In the genomic region with DNA sequence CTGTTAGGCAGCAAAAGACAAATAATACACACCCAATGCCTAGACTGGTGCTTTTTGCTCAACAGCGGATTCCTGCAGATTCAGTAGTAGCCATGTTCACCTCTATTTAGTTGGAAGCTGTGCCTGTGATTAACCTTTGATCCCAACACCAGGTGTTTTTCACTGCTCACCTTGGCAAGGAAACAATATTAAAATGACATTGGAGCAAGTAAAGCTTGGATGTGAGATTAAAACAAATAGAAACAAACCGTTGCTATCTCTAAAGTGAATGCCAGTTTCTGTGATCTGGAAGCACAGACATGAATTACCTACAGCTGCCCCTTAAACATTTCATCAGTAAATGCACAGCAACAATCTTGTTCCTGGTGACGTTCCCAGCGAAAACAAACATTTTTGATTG, we compare ENCODE assay signal across 29 cellular contexts. TPM values are rescaled to one million over a fixed set of nuclear protein-coding genes. Genes with fewer than 3 reads are reported as not detected.
DNase-seq lines count a peak whose midpoint lies in the region; FAIRE-seq and TF ChIP-seq lines count a peak whose summit lies in the region.
"Had no signal": no experiment of that assay in that cellular context is flagged by ENCODE, and none has a peak within 500 bp of the region (broad histone marks: within the 10 kb centered on the region; RNA-seq: fewer than 3 reads in every experiment).

No MANE protein-coding gene starts in this region.

- H3K23ac ChIP-seq in H1 (ENCODE audit: insufficient read length): no peak overlapping the region
- H3K23ac ChIP-seq in mesendoderm (ENCODE audit: low read length): no peak overlapping the region

- H3K4ac ChIP-seq in H1 (replicated peaks; ENCODE audit: insufficient read length, low read depth, low read length) (no peak overlapping the region), mesendoderm (ENCODE audit: low read depth, low read length) (no peak overlapping the region)

- TF ChIP-seq POLR2A in GM12892 (IDR thresholded peaks at IDR 0.05; ENCODE audit: low read depth, low read length) (no peak), H1 (IDR thresholded peaks at IDR 0.05; ENCODE audit: control extremely low read depth in 1 of 2, low read depth in 2 of 2, low read length in 2 of 2) (no peak)

- POLR2A ChIA-PET in H1 (lab: Charles Lee; ENCODE audit: partially characterized antibody): interaction anchor here (1.5 kb wide), 1 partner anchor 16 kb away, joined by 3 read pairs; no protein-coding TSS in a partner anchor
- POLR2A ChIA-PET in SK-N-SH (lab: Yijun Ruan, JAX): no interaction called here

- 85% methylated on average over 4 of the region's 4 CpGs; no CpG with 5 or more reads in 1 of the 2 experiments for WGBS in H1 (ENCODE audit: extremely low coverage in 1 of 2, insufficient coverage in 1 of 2, insufficient read length in 1 of 2, insufficient replicate concordance in 2 of 2, low coverage in 1 of 2, low lambda C conversion rate in 2 of 2, missing lambda C conversion rate in 1 of 2), 2 experiments
- no CpG with 5 or more reads among the region's 4 CpGs for WGBS in mesendoderm (ENCODE audit: extremely low coverage, insufficient coverage, low lambda C conversion rate)
- 49% methylated on average over 4 of the region's 4 CpGs for WGBS in SK-N-SH (ENCODE audit: low lambda C conversion rate)

- H3K14ac ChIP-seq in H1 (ENCODE audit: insufficient read length): no peak overlapping the region

- H2AFZ ChIP-seq in H1 (ENCODE audit: low read length) (no peak overlapping the region), SK-N-SH (ENCODE audit: low read depth) (no peak overlapping the region)
- H2AFZ ChIP-seq: GM23248, PC-9 had no signal

- peak overlapping the region; percentile 78 for H2BK120ac ChIP-seq in H1 (replicated peaks; ENCODE audit: low read depth, low read length)
- no peak overlapping the region for H2BK120ac ChIP-seq in mesendoderm (ENCODE audit: low read depth, low read length)

- no peak for TF ChIP-seq RAD21 in H1 (IDR thresholded peaks at IDR 0.05 in 1 of 2, conservative IDR thresholded peaks at IDR 0.05 in 1 of 2; ENCODE audit: low read depth in 2 of 2, low read length in 2 of 2)
- no peak for TF ChIP-seq RAD21 in SK-N-SH (IDR thresholded peaks at IDR 0.05; ENCODE audit: low read length)

- no peak overlapping the region for H4K5ac ChIP-seq in H1 (ENCODE audit: insufficient read length, low read depth, low read length)
- H4K5ac ChIP-seq in mesendoderm (ENCODE audit: low read length): no peak overlapping the region

- H4K91ac ChIP-seq in H1 (replicated peaks; ENCODE audit: insufficient read length, low read length): peak overlapping the region; percentile 27

- DNase-seq in COLO668 (lab: John Stamatoyannopoulos, UW; ENCODE audit: unreplicated experiment): peak; percentile 55
- no peak for DNase-seq in GM12892 (ENCODE audit: insufficient read length)
- DNase-seq in H1 (ENCODE audit: low read depth in 1 of 2, low spot score in 2 of 2): no peak
- DNase-seq in mesendoderm: no peak
- no peak for DNase-seq in activated CD8-positive, alpha-beta memory T cell treated with anti-CD3 and anti-CD28 coated beads, Interleukin-2, amount 50 U/mL, for 4 hours
- DNase-seq in SK-N-SH: no peak
- no peak for DNase-seq in NCI-H510A (lab: John Stamatoyannopoulos, UW)
- no peak for DNase-seq in SIG-M5 treated with dmso at 0.1 percent for 504 hours (lab: John Stamatoyannopoulos, UW; ENCODE audit: unreplicated experiment)
- DNase-seq: CD4-positive, CD25-positive, alpha-beta regulatory T cell; DMS79 treated with DMSO at 0.1 percent for 48 hours; GF-D8; GM23248; H9; IMR-90; KG1; MM.1S; NCI-H2029; NCI-H446 treated with DMSO at 0.1 percent for 48 hours; NCI-H774; PC-9; T-cell had no signal

- H3K36me3 ChIP-seq in H1 (ENCODE audit: control insufficient read depth in 2 of 4, insufficient read depth in 4 of 4, low read length in 3 of 4) (no peaks in the 10 kb centered on the region), mesendoderm (ENCODE audit: control insufficient read depth, insufficient read depth, low read length) (no peaks in the 10 kb centered on the region), SK-N-SH (replicated peaks in 1 of 2; ENCODE audit: control insufficient read depth in 1 of 2, insufficient read depth in 2 of 2, low read length in 1 of 2) (no peaks in the 10 kb centered on the region)
- H3K36me3 ChIP-seq: BLaER1, SJSA1 had no signal

- H3K9ac ChIP-seq in H1 (replicated peaks in 1 of 4; ENCODE audit: extremely low read depth in 1 of 4, low read depth in 3 of 4, low read length in 3 of 4): no peak overlapping the region
- no peak overlapping the region for H3K9ac ChIP-seq in mesendoderm (ENCODE audit: low read length)
- H3K9ac ChIP-seq in SK-N-SH: no peak overlapping the region
- H3K9ac ChIP-seq: BLaER1, GM23248 had no signal

- H3K27me3 ChIP-seq in H1 (replicated peaks in 1 of 4; ENCODE audit: control insufficient read depth in 3 of 4, extremely low read depth in 1 of 4, insufficient read depth in 3 of 4, low read length in 3 of 4) (no peaks in the 10 kb centered on the region), mesendoderm (ENCODE audit: insufficient read depth, low read length, poor library complexity) (no peaks in the 10 kb centered on the region), SK-N-SH (ENCODE audit: insufficient read depth) (no peaks in the 10 kb centered on the region)
- H3K27me3 ChIP-seq: SJSA1 had no signal

- H2BK15ac ChIP-seq in H1 (ENCODE audit: low read length) (no peak overlapping the region), mesendoderm (replicated peaks; ENCODE audit: low read depth) (peak overlapping the region; percentile 57)

- H3K79me2 ChIP-seq in H1 (ENCODE audit: control insufficient read depth in 1 of 2, insufficient read depth in 2 of 2, low read length in 2 of 2): no peaks in the 10 kb centered on the region
- no peaks in the 10 kb centered on the region for H3K79me2 ChIP-seq in mesendoderm (ENCODE audit: control insufficient read depth, insufficient read depth, low read length)
- H3K79me2 ChIP-seq in SK-N-SH (ENCODE audit: insufficient read depth): no peaks in the 10 kb centered on the region

- FAIRE-seq in GM12892 (lab: Jason Lieb, UNC): peak; percentile 62
- no peak for FAIRE-seq in H1 (lab: Jason Lieb, UNC)
- FAIRE-seq: A204.1, D721Med, GM12891, GM18507 had no signal

- H3F3A ChIP-seq in SK-N-SH (replicated peaks; ENCODE audit: insufficient read depth): no peaks in the 10 kb centered on the region

- H3K79me1 ChIP-seq in H1 (ENCODE audit: low read depth, low read length) (no peaks in the 10 kb centered on the region), mesendoderm (ENCODE audit: low read length) (no peaks in the 10 kb centered on the region)

- H3K4me2 ChIP-seq in H1 (ENCODE audit: insufficient read depth in 1 of 2, low read depth in 2 of 2, low read length in 2 of 2): no peak overlapping the region
- H3K4me2 ChIP-seq in mesendoderm (ENCODE audit: low read length): no peak overlapping the region
- no peak overlapping the region for H3K4me2 ChIP-seq in SK-N-SH
- H3K4me2 ChIP-seq: BLaER1, PC-9 had no signal

- CTCF ChIA-PET in H1 (lab: Charles Lee; ENCODE audit: partially characterized antibody) (no interaction called here), SK-N-SH (lab: Yijun Ruan, JAX) (interaction anchor here (1.3 kb wide), 1 partner anchor 9 kb away, joined by 5 read pairs; no protein-coding TSS in a partner anchor)

- TF ChIP-seq EP300 in H1 (IDR thresholded peaks at IDR 0.05; ENCODE audit: borderline replicate concordance in 1 of 2, low read depth in 2 of 2, low read length in 2 of 2) (no peak), SK-N-SH (IDR thresholded peaks at IDR 0.05; ENCODE audit: borderline replicate concordance in 1 of 2, low read depth in 1 of 2, low read length in 1 of 2) (no peak)

- H3K56ac ChIP-seq in H1 (replicated peaks; ENCODE audit: insufficient read length, low read depth, low read length): no peak overlapping the region
- H3K56ac ChIP-seq in mesendoderm (ENCODE audit: low read length): no peak overlapping the region

- H2BK12ac ChIP-seq in H1 (ENCODE audit: low read depth, low read length): no peak overlapping the region

- no peaks in the 10 kb centered on the region for H3K9me3 ChIP-seq in H1 (ENCODE audit: insufficient read depth in 2 of 2, low read depth in 1 of 2, low read length in 1 of 2)
- H3K9me3 ChIP-seq in SK-N-SH: no peaks in the 10 kb centered on the region
- H3K9me3 ChIP-seq: BLaER1, SJSA1 had no signal

- H2BK20ac ChIP-seq in H1 (ENCODE audit: low read length): peak overlapping the region; percentile 72; the same call in 1 of the 2 replicates

- H3K18ac ChIP-seq in H1 (ENCODE audit: extremely low read depth, low read length) (no peak overlapping the region), mesendoderm (ENCODE audit: low read length) (no peak overlapping the region)

- no peak overlapping the region for H3K27ac ChIP-seq in H1 (ENCODE audit: low read depth, low read length)
- no peak overlapping the region for H3K27ac ChIP-seq in mesendoderm (ENCODE audit: low read depth, low read length)
- H3K27ac ChIP-seq in SK-N-SH (ENCODE audit: low read depth in 2 of 2, low read length in 1 of 2): no peak overlapping the region
- H3K27ac ChIP-seq: BLaER1, GM23248, PC-9, SJSA1 had no signal

- H3K4me1 ChIP-seq in H1 (replicated peaks in 1 of 4; ENCODE audit: control insufficient read depth in 3 of 4, insufficient read depth in 4 of 4, low read length in 3 of 4) (peaks cover 0 to 7% (median 4%) of the 10 kb centered on the region in 4 experiments; a peak in 4 of 7 replicates), mesendoderm (ENCODE audit: control insufficient read depth, low read depth, low read length) (no peaks in the 10 kb centered on the region), SK-N-SH (ENCODE audit: control insufficient read depth in 1 of 2, insufficient read depth in 2 of 2, low read depth in 1 of 2, low read length in 1 of 2) (no peaks in the 10 kb centered on the region)
- H3K4me1 ChIP-seq: BLaER1, SJSA1 had no signal

- H2BK5ac ChIP-seq in H1 (ENCODE audit: low read depth, low read length) (no peak overlapping the region), mesendoderm (ENCODE audit: low read length) (no peak overlapping the region)

- no peaks in the 10 kb centered on the region for H3K9me2 ChIP-seq in SK-N-SH

- H3K23me2 ChIP-seq in H1 (ENCODE audit: low read depth, low read length): no peaks in the 10 kb centered on the region

- no peak overlapping the region for H3K4me3 ChIP-seq in H1 (ENCODE audit: extremely low read depth in 1 of 4, insufficient read depth in 2 of 4, low read depth in 3 of 4, low read length in 4 of 4)
- H3K4me3 ChIP-seq in mesendoderm (ENCODE audit: low read length): no peak overlapping the region
- no peak overlapping the region for H3K4me3 ChIP-seq in SK-N-SH (ENCODE audit: low read depth in 2 of 2, low read length in 1 of 2)
- H3K4me3 ChIP-seq: BLaER1, GM23248, PC-9, SJSA1 had no signal

- TF ChIP-seq CTCF in H1 (IDR thresholded peaks at IDR 0.05; ENCODE audit: control extremely low read depth in 1 of 3, insufficient read depth in 1 of 3, low read depth in 1 of 3, low read length in 3 of 3): no peak
- no peak for TF ChIP-seq CTCF in SK-N-SH (IDR thresholded peaks at IDR 0.05)

- H2AK5ac ChIP-seq in H1 (ENCODE audit: low read depth, low read length) (no peak overlapping the region), mesendoderm (ENCODE audit: low read length) (no peak overlapping the region)

- H4K8ac ChIP-seq in H1 (ENCODE audit: extremely low read depth, insufficient read depth, low read length) (no peak overlapping the region), mesendoderm (ENCODE audit: low read depth, low read length) (no peak overlapping the region)

- no peaks in the 10 kb centered on the region for H4K20me1 ChIP-seq in H1 (replicated peaks in 1 of 2; ENCODE audit: control insufficient read depth in 1 of 2, insufficient read depth in 2 of 2, low read length in 2 of 2)
- no peaks in the 10 kb centered on the region for H4K20me1 ChIP-seq in SK-N-SH (ENCODE audit: insufficient read depth)
- H4K20me1 ChIP-seq: BLaER1 had no signal

RNA-seq across cellular contexts. Expression of gene MAGEB17, which starts 35.7 kb away (rescaled TPM):
- polyA plus RNA-seq in GM12892 (2012; ENCODE audit: missing spikeins): not detected
- total RNA-seq in H1 (2021; fragmentation: NEBNext Ultra II Directional; extraction: Animal tissue kit (Norgen Biotek cat#: 25700)): 1.1 TPM in 1 of 2 replicates, not detected in the other
- 0.48 and 0.53 TPM in 2 replicates for polyA plus RNA-seq in H1 (2011; rRNA removed)
- polyA plus RNA-seq in H1 (2011; cell fraction: cytosol; rRNA removed): 0.89 TPM
- 2.1 TPM for polyA plus RNA-seq in H1 (2011; cell fraction: nucleus; rRNA removed)
- 0.94 to 1.8 TPM (median 1.3 TPM) in 4 replicates for polyA plus RNA-seq in H1 (2012, experiment 1 of 2)
- polyA plus RNA-seq in H1 (2012, experiment 2 of 2): not detected
- polyA plus RNA-seq in H1 (2013, experiment 1 of 2): 1.6 TPM
- polyA plus RNA-seq in H1 (2013, experiment 2 of 2): 1.1 TPM
- polyA minus RNA-seq in H1 (2011; rRNA and poly(A)+ RNA removed): 0.17 and 0.41 TPM in 2 replicates
- polyA minus RNA-seq in H1 (2011; cell fraction: cytosol; rRNA and poly(A)+ RNA removed): not detected
- polyA minus RNA-seq in H1 (2011; cell fraction: nucleus; rRNA and poly(A)+ RNA removed): 0.60 TPM
- 0.20 TPM for polyA plus RNA-seq in mesendoderm (2013, experiment 1 of 2)
- polyA plus RNA-seq in mesendoderm (2013, experiment 2 of 2): 0.28 TPM
- polyA plus RNA-seq in SK-N-SH (2012; rRNA removed): 0.13 TPM in 2 replicates
- 0.08 and 0.14 TPM in 2 replicates for polyA plus RNA-seq in SK-N-SH (2012; cell fraction: cytosol; rRNA removed)
- polyA plus RNA-seq in SK-N-SH (2012; cell fraction: nucleus; rRNA removed): 0.93 and 1.1 TPM in 2 replicates
- total RNA-seq: CD4-positive, CD25-positive, alpha-beta regulatory T cell; GM23248; PC-9; Right ventricle myocardium inferior; RPMI7951; T-cell had no signal
- polyA plus RNA-seq: CD4-positive, CD25-positive, alpha-beta regulatory T cell; GM23248 had no signal
